In genomic region chrX:149525903-149526302, GRCh38 we compare ENCODE assay signal across 12 cellular contexts. TPM values are rescaled to one million over a fixed set of nuclear protein-coding genes. Genes with fewer than 3 reads are reported as not detected.
DNase-seq lines count a peak whose midpoint lies in the region; ATAC-seq and TF ChIP-seq lines count a peak whose summit lies in the region.
"Not testable (repeated sequence)": the region's sequence is repeated elsewhere in the genome, so short reads cannot be mapped to it uniquely, and the experiment has no call there.
"Had no signal": no experiment of that assay in that cellular context is flagged by ENCODE, and none has a peak within 500 bp of the region (broad histone marks: within the 10 kb centered on the region; RNA-seq: fewer than 3 reads in every experiment).

No MANE protein-coding gene starts in this region.

- H3K9ac ChIP-seq in OCI-LY1 (ENCODE audit: low read length); skeletal muscle tissue (ENCODE audit: low read depth in 1 of 3, low read length in 3 of 3): not testable (repeated sequence)

- H3F3A ChIP-seq in OCI-LY1 (ENCODE audit: insufficient read depth, low read length) = not testable (repeated sequence)

- H3K4me3 ChIP-seq in CD4-positive, CD25-positive, alpha-beta regulatory T cell (ENCODE audit: low read depth, low read length) = peak overlapping the region; percentile 41
- not testable (repeated sequence) for H3K4me3 ChIP-seq in OCI-LY1 (ENCODE audit: low read depth, low read length, poor library complexity, severe bottlenecking); heart right ventricle; skeletal muscle tissue (ENCODE audit: low read length in 3 of 3)

- intact Hi-C loops in activated T-helper 2 cell treated with anti-CD3 and anti-CD28 coated beads, Interferon-gamma antibody, Interleukin-2, Interleukin-4, amounts not matched to agents 10 μg/mL and 5 μg/mL and 100 μg/mL, durations not matched to agents 14 hours and 24 hours and 36 hours (cut with micrococcal nuclease) = loop anchor here (2.0 kb wide), 1 partner anchor 21 kb away; the partner anchor contains the start of gene IDS
- intact Hi-C loops in heart right ventricle (cut with DNase I) = loop anchor here in 1 of 10 donors (10.0 kb wide), 1 partner anchor 359 kb away; the partner anchor contains the start of gene MAGEA8

- not testable (repeated sequence) for H3K36me3 ChIP-seq in CD4-positive, CD25-positive, alpha-beta regulatory T cell (ENCODE audit: control insufficient read depth, insufficient read depth, low read length); OCI-LY1 (ENCODE audit: insufficient read depth, low read length); heart right ventricle; skeletal muscle tissue (ENCODE audit: control insufficient read depth in 3 of 3, insufficient read depth in 3 of 3, low read length in 3 of 3)

- WGBS in heart right ventricle, 2 donors = 25 to 44% methylated on average over 3 to 5 of the region's 5 CpGs

- peak overlapping the region; percentile 43 to 74 (median 62) for H3K4me3 Mint-ChIP-seq in CD4-positive, CD25-positive, alpha-beta regulatory T cell
- not testable (repeated sequence) for H3K4me3 Mint-ChIP-seq in activated T-helper 2 cell treated with anti-CD3 and anti-CD28 coated beads, Interferon-gamma antibody, Interleukin-2, Interleukin-4, amounts not matched to agents 10 μg/mL and 5 μg/mL and 100 μg/mL, durations not matched to agents 14 hours and 24 hours and 36 hours (ENCODE audit: low read depth)

- not testable (repeated sequence) for H3K36me3 Mint-ChIP-seq in CD4-positive, CD25-positive, alpha-beta regulatory T cell
- peaks cover 14% of the 10 kb centered on the region for H3K36me3 Mint-ChIP-seq in activated T-helper 2 cell treated with anti-CD3 and anti-CD28 coated beads, Interferon-gamma antibody, Interleukin-2, Interleukin-4, amounts not matched to agents 10 μg/mL and 5 μg/mL and 100 μg/mL, durations not matched to agents 14 hours and 24 hours and 36 hours (ENCODE audit: low read depth)

- H3K9me3 ChIP-seq in CD4-positive, CD25-positive, alpha-beta regulatory T cell (ENCODE audit: control insufficient read depth in 2 of 2, low read length in 2 of 2); OCI-LY1 (ENCODE audit: low read length); heart right ventricle; skeletal muscle tissue (ENCODE audit: control insufficient read depth in 3 of 3, low read length in 3 of 3): not testable (repeated sequence)

- peaks cover 8 to 46% (median 16%) of the 10 kb centered on the region in 4 donors for H3K4me1 Mint-ChIP-seq in CD4-positive, CD25-positive, alpha-beta regulatory T cell
- peaks cover 26% of the 10 kb centered on the region for H3K4me1 Mint-ChIP-seq in activated T-helper 2 cell treated with anti-CD3 and anti-CD28 coated beads, Interferon-gamma antibody, Interleukin-2, Interleukin-4, amounts not matched to agents 10 μg/mL and 5 μg/mL and 100 μg/mL, durations not matched to agents 14 hours and 24 hours and 36 hours (ENCODE audit: low read depth)

- H3K9me2 ChIP-seq in OCI-LY1 (ENCODE audit: low read depth, low read length) = not testable (repeated sequence)

- H4K20me1 ChIP-seq in OCI-LY1 (ENCODE audit: insufficient read depth, low read length) = not testable (repeated sequence)

- not testable (repeated sequence) for H2AFZ ChIP-seq in OCI-LY1 (ENCODE audit: low read length)

- peak overlapping the region; percentile 23; the same call in 1 of the 2 replicates for H3K4me2 ChIP-seq in OCI-LY1 (ENCODE audit: low read length)

- not testable (repeated sequence) for H3K9me3 Mint-ChIP-seq in CD4-positive, CD25-positive, alpha-beta regulatory T cell; activated T-helper 2 cell treated with anti-CD3 and anti-CD28 coated beads, Interferon-gamma antibody, Interleukin-2, Interleukin-4, amounts not matched to agents 10 μg/mL and 5 μg/mL and 100 μg/mL, durations not matched to agents 14 hours and 24 hours and 36 hours

- H3K27ac Mint-ChIP-seq in CD4-positive, CD25-positive, alpha-beta regulatory T cell = peak overlapping the region; percentile 89 to 93 (median 92)
- H3K27ac Mint-ChIP-seq in activated T-helper 2 cell treated with anti-CD3 and anti-CD28 coated beads, Interferon-gamma antibody, Interleukin-2, Interleukin-4, amounts not matched to agents 10 μg/mL and 5 μg/mL and 100 μg/mL, durations not matched to agents 14 hours and 24 hours and 36 hours = peak overlapping the region; percentile 79

- H3K79me2 ChIP-seq in OCI-LY1 (ENCODE audit: insufficient read depth, low read length) = not testable (repeated sequence)

- DNase-seq in CD4-positive, CD25-positive, alpha-beta regulatory T cell = peak; percentile 6 to 76 (median 60)
- peak; percentile 23 for DNase-seq in activated T-helper 2 cell treated with anti-CD3 and anti-CD28 coated beads, Interferon-gamma antibody, Interleukin-2, Interleukin-4, amounts not matched to agents 10 μg/mL and 5 μg/mL and 100 μg/mL, durations not matched to agents 14 hours and 24 hours and 36 hours (ENCODE audit: low spot score)
- not testable (repeated sequence) for DNase-seq in heart right ventricle

- H3K27me3 Mint-ChIP-seq in CD4-positive, CD25-positive, alpha-beta regulatory T cell; activated T-helper 2 cell treated with anti-CD3 and anti-CD28 coated beads, Interferon-gamma antibody, Interleukin-2, Interleukin-4, amounts not matched to agents 10 μg/mL and 5 μg/mL and 100 μg/mL, durations not matched to agents 14 hours and 24 hours and 36 hours (ENCODE audit: low read depth): not testable (repeated sequence)

- ATAC-seq in CD4-positive, CD25-positive, alpha-beta regulatory T cell (ENCODE audit: low read depth in 2 of 2) = peak; percentile 55 to 59
- ATAC-seq in GM19372 (IDR thresholded peaks at IDR 0.05; ENCODE audit: low read depth, unreplicated experiment) (peak; percentile 44), HG02642 (IDR thresholded peaks at IDR 0.05; ENCODE audit: poor library complexity, unreplicated experiment) (peak; percentile 45), HG03432 (IDR thresholded peaks at IDR 0.05; ENCODE audit: unreplicated experiment) (peak; percentile 58), heart right ventricle (peak in 4 of 8 donors; percentile 11 to 45 (median 16))

- peak overlapping the region; percentile 86 for H3K27ac ChIP-seq in CD4-positive, CD25-positive, alpha-beta regulatory T cell (ENCODE audit: insufficient read depth, low read length, poor library complexity, severe bottlenecking)
- H3K27ac ChIP-seq in OCI-LY1 (ENCODE audit: low read depth, low read length, poor library complexity, severe bottlenecking) (peak overlapping the region; percentile 51), heart right ventricle (peak overlapping the region in 9 of 10 donors; percentile 15 to 71 (median 67)), skeletal muscle tissue (ENCODE audit: low read depth, low read length) (peak overlapping the region; percentile 71)

- not testable (repeated sequence) for TF ChIP-seq CTCF in OCI-LY1 (IDR thresholded peaks at IDR 0.05; ENCODE audit: low read length); heart right ventricle (IDR thresholded peaks at IDR 0.05)

- H3K4me1 ChIP-seq in CD4-positive, CD25-positive, alpha-beta regulatory T cell (ENCODE audit: control insufficient read depth, insufficient read depth, low read length, poor library complexity, severe bottlenecking) = peaks cover 35% of the 10 kb centered on the region
- H3K4me1 ChIP-seq in OCI-LY1 (ENCODE audit: insufficient read depth, low read length, severe bottlenecking) (peaks cover 16% of the 10 kb centered on the region), heart right ventricle (peaks cover 0 to 16% (median 0%) of the 10 kb centered on the region in 9 donors), skeletal muscle tissue (ENCODE audit: control insufficient read depth in 3 of 3, insufficient read depth in 3 of 3, low read length in 3 of 3) (peaks cover 3 to 16% (median 4%) of the 10 kb centered on the region in 3 donors)

- H3K27me3 ChIP-seq in CD4-positive, CD25-positive, alpha-beta regulatory T cell (ENCODE audit: control insufficient read depth, insufficient read depth, low read length); OCI-LY1 (ENCODE audit: insufficient read depth, low read length); heart right ventricle; skeletal muscle tissue (ENCODE audit: control insufficient read depth in 3 of 3, insufficient read depth in 3 of 3, low read length in 3 of 3): not testable (repeated sequence)

RNA-seq across cellular contexts. Expression of gene EOLA1, which starts 14.9 kb away (rescaled TPM):
- total RNA-seq in CD4-positive, CD25-positive, alpha-beta regulatory T cell = 81.3 TPM
- polyA plus RNA-seq in CD4-positive, CD25-positive, alpha-beta regulatory T cell = 10 to 100 TPM; 25.6 to 37.7 (median 32.3) TPM
- total RNA-seq in activated T-helper 2 cell treated with anti-CD3 and anti-CD28 coated beads, Interferon-gamma antibody, Interleukin-2, Interleukin-4, amounts not matched to agents 10 μg/mL and 5 μg/mL and 100 μg/mL, durations not matched to agents 14 hours and 24 hours and 36 hours = 25.2 and 28.9 TPM in 2 replicates
- total RNA-seq in heart right ventricle = 10 to 100 TPM; 20.6 to 35.8 (median 26.1) TPM
- polyA plus RNA-seq in heart right ventricle = 10 to 100 TPM; 21.0 to 37.7 TPM
- 8.4 TPM for total RNA-seq in skeletal muscle tissue

RNA-seq across cellular contexts. Expression of gene IDS, which starts 20.8 kb away (rescaled TPM):
- 287 TPM for total RNA-seq in CD4-positive, CD25-positive, alpha-beta regulatory T cell
- 100 to 1,000 TPM; 116 to 147 (median 130) TPM for polyA plus RNA-seq in CD4-positive, CD25-positive, alpha-beta regulatory T cell
- total RNA-seq in activated T-helper 2 cell treated with anti-CD3 and anti-CD28 coated beads, Interferon-gamma antibody, Interleukin-2, Interleukin-4, amounts not matched to agents 10 μg/mL and 5 μg/mL and 100 μg/mL, durations not matched to agents 14 hours and 24 hours and 36 hours = 40.4 and 43.7 TPM in 2 replicates
- total RNA-seq in heart right ventricle (10 to 100 TPM; 65.3 to 89.5 (median 73.5) TPM), skeletal muscle tissue (11.5 TPM)
- 10 to 100 TPM; 24.0 to 30.5 TPM for polyA plus RNA-seq in heart right ventricle

RNA-seq across cellular contexts. Expression of gene HSFX3, which starts 23.8 kb away (rescaled TPM):
- total RNA-seq in CD4-positive, CD25-positive, alpha-beta regulatory T cell = not detected
- not detected for polyA plus RNA-seq in CD4-positive, CD25-positive, alpha-beta regulatory T cell
- 0.27 TPM in 1 of 2 replicates, not detected in the other for total RNA-seq in activated T-helper 2 cell treated with anti-CD3 and anti-CD28 coated beads, Interferon-gamma antibody, Interleukin-2, Interleukin-4, amounts not matched to agents 10 μg/mL and 5 μg/mL and 100 μg/mL, durations not matched to agents 14 hours and 24 hours and 36 hours
- total RNA-seq in heart right ventricle (under 1 TPM in 2 of 10 donors, not detected in 8; 0.21 to 0.31 TPM), skeletal muscle tissue (not detected)
- under 1 TPM in 1 of 2 donors, not detected in 1; 0.12 TPM for polyA plus RNA-seq in heart right ventricle
- total RNA-seq: A673, lung microvascular endothelial cell, progenitor cell of endocrine pancreas, urinary bladder had no signal
- polyA plus RNA-seq: urinary bladder had no signal
